9 cellular contexts compared by ENCODE assay signal in genomic region chr3:189734061-189734460, GRCh38.
"Had no signal": no experiment of that assay in that cellular context is flagged by ENCODE, and none has a peak within 500 bp of the region (broad histone marks: within the 10 kb centered on the region; RNA-seq: fewer than 3 reads in every experiment).

No MANE protein-coding gene starts in this region.

- H3K9me3 Mint-ChIP-seq: GM23338, H9, HFFc6 had no signal

- H3K4me3 Mint-ChIP-seq: GM23338, H9, HFFc6 had no signal

- H3K4me3 ChIP-seq: GM23248, GM23338, HAP-1 had no signal

- H3K9me3 ChIP-seq: HAP-1 had no signal

- H3K27ac ChIP-seq: GM23248 had no signal

- H3K4me1 Mint-ChIP-seq: H9 had no signal

- H3K36me3 ChIP-seq: HAP-1 had no signal

- H3K4me1 ChIP-seq: HAP-1 had no signal

- ATAC-seq: GM23338, HCT116 had no signal

- H3K27ac Mint-ChIP-seq: GM23338, H9, HFFc6 had no signal

- DNase-seq: GM23248, GOT3, H7, H9, HCEC 1CT, HFFc6 had no signal
